In genomic region chr14:94989417-94989816, GRCh38 we compare ENCODE assay signal across 21 cellular contexts.
"Had no signal": no experiment of that assay in that cellular context is flagged by ENCODE, and none has a peak within 500 bp of the region (broad histone marks: within the 10 kb centered on the region; RNA-seq: fewer than 3 reads in every experiment).

No MANE protein-coding gene starts in this region.

- H3K4me3 Mint-ChIP-seq: dendritic cell treated with granulocyte-macrophage colony-stimulating factor and Interleukin-4, amounts not matched to agents 40 ng/mL and 50 ng/mL, for 4 days; effector memory CD8-positive, alpha-beta T cell; endodermal cell; mesothelial cell of epicardium had no signal

- DNase-seq: colonic mucosa; cortex of kidney; effector CD8-positive, alpha-beta T cell; effector memory CD8-positive, alpha-beta T cell; endodermal cell; erythroblast; foreskin keratinocyte; heart left ventricle; hypothalamus; left cardiac atrium; left lung; left ventricle myocardium superior; lower lobe of right lung; mesenchymal stem cell; mucosa of descending colon had no signal

- H3K36me3 Mint-ChIP-seq: mesothelial cell of epicardium had no signal

- FAIRE-seq: keratinocyte had no signal

- H3K4me1 ChIP-seq: colonic mucosa, foreskin keratinocyte, gastroesophageal sphincter, heart left ventricle, left lung, lower lobe of right lung had no signal

- H3K9me3 Mint-ChIP-seq: dendritic cell treated with granulocyte-macrophage colony-stimulating factor and Interleukin-4, amounts not matched to agents 40 ng/mL and 50 ng/mL, for 4 days had no signal

- H3K4me3 ChIP-seq: colonic mucosa, gastroesophageal sphincter, heart left ventricle, hepatocyte, left lung, lower lobe of right lung, mucosa of descending colon had no signal

- H3K9me3 ChIP-seq: colonic mucosa, lower lobe of right lung, mucosa of descending colon had no signal

- H3K27ac Mint-ChIP-seq: dendritic cell treated with granulocyte-macrophage colony-stimulating factor and Interleukin-4, amounts not matched to agents 40 ng/mL and 50 ng/mL, for 4 days; effector memory CD8-positive, alpha-beta T cell; endodermal cell; mesothelial cell of epicardium had no signal

- H3K36me3 ChIP-seq: colonic mucosa, gastroesophageal sphincter, heart left ventricle, left lung, lower lobe of right lung had no signal

- H3K27me3 ChIP-seq: colonic mucosa, foreskin keratinocyte, gastroesophageal sphincter, left lung had no signal

- H3K27ac ChIP-seq: colonic mucosa, epithelial cell of prostate, foreskin keratinocyte, gastroesophageal sphincter, heart left ventricle, hepatocyte, left lung, lower lobe of right lung had no signal
